Comparison of ENCODE assay signal across 17 cellular contexts in the genomic region with DNA sequence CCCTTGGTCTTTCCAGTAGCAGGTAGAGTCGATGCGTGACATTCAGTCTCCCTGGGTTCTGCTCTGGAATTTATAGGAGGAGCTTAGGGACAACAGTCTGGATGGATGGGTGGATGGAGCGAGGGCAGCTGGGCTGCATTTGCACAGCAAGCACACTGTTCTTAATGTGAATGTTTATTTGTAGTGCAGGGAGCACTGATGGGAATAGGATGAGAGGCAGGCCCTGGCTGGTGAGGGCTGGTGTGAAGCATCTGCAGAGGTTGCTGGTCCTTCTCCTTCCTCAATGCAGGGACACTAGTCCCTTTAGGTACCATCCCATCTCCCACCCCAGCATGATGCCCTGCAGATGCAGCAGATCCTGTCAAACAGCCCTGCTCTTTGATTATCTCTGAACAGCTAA.
DNase-seq lines count a peak whose midpoint lies in the region; TF ChIP-seq lines count a peak whose summit lies in the region.
"Had no signal": no experiment of that assay in that cellular context is flagged by ENCODE, and none has a peak within 500 bp of the region (broad histone marks: within the 10 kb centered on the region; RNA-seq: fewer than 3 reads in every experiment).

No MANE protein-coding gene starts in this region.

- H3K36me3 Mint-ChIP-seq in brain: peaks cover 12% of the 10 kb centered on the region
- H3K36me3 Mint-ChIP-seq: CD14-positive monocyte; CD8-positive, alpha-beta T cell had no signal

- no peak overlapping the region for H3K4ac ChIP-seq in mesendoderm (ENCODE audit: low read depth, low read length)

- H3K4me2 ChIP-seq in mesendoderm (ENCODE audit: low read length) (no peak overlapping the region), Karpas-422 (ENCODE audit: low read depth, low read length, poor library complexity, severe bottlenecking) (no peak overlapping the region)
- H3K4me2 ChIP-seq: A549 had no signal

- H3K4me3 ChIP-seq in mesendoderm (ENCODE audit: low read length): no peak overlapping the region
- H3K4me3 ChIP-seq in Karpas-422 (ENCODE audit: low read length): no peak overlapping the region
- H3K4me3 ChIP-seq: A549 had no signal

- H3K36me3 ChIP-seq in mesendoderm (ENCODE audit: control insufficient read depth, insufficient read depth, low read length): no peaks in the 10 kb centered on the region
- H3K36me3 ChIP-seq in Karpas-422 (ENCODE audit: insufficient read depth, low read length): peaks cover 4% of the 10 kb centered on the region; the same call in 1 of the 2 replicates

- no peak overlapping the region for H2AFZ ChIP-seq in Karpas-422 (ENCODE audit: low read length)

- H2BK5ac ChIP-seq in mesendoderm (ENCODE audit: low read length): no peak overlapping the region

- DNase-seq in NCI-H69 (lab: John Stamatoyannopoulos, UW) (peak; percentile 2), mesendoderm (peak; percentile 26), pons (ENCODE audit: low spot score) (peak; percentile 18), DMS53 treated with DMSO at 0.1 percent for 48 hours (lab: John Stamatoyannopoulos, UW; ENCODE audit: unreplicated experiment) (no peak), Karpas-422 (no peak)
- no peak for DNase-seq in activated CD4-positive, alpha-beta T cell treated with anti-CD3 and anti-CD28 coated beads, Interleukin-2, amount 50 U/mL, for 1 hour
- DNase-seq: CD8-positive, alpha-beta T cell; COR-L47; DMS153; DND-41; GDM1; HCEC 1CT; HFFc6 had no signal

- peaks cover 0 to 8% (median 3%) of the 10 kb centered on the region in 5 experiments for H3K9me3 Mint-ChIP-seq in brain
- H3K9me3 Mint-ChIP-seq: CD8-positive, alpha-beta T cell; HFFc6 had no signal

- no peak overlapping the region for H3K56ac ChIP-seq in mesendoderm (ENCODE audit: low read length)

- H3K23ac ChIP-seq in mesendoderm (ENCODE audit: low read length): no peak overlapping the region

- TF ChIP-seq CTCF in brain (conservative IDR thresholded peaks at IDR 0.05): no peak

- no peaks in the 10 kb centered on the region for H3K27me3 Mint-ChIP-seq in brain

- no peaks in the 10 kb centered on the region for H3K79me1 ChIP-seq in mesendoderm (ENCODE audit: low read length)

- no peaks in the 10 kb centered on the region for H3K9me2 ChIP-seq in Karpas-422 (replicated peaks; ENCODE audit: insufficient read depth, low read length)

- no peak overlapping the region for H2BK120ac ChIP-seq in mesendoderm (ENCODE audit: low read depth, low read length)

- peaks cover 34% of the 10 kb centered on the region for H3K4me1 Mint-ChIP-seq in brain
- H3K4me1 Mint-ChIP-seq: CD14-positive monocyte had no signal

- no peak overlapping the region for H3K27ac ChIP-seq in mesendoderm (ENCODE audit: low read depth, low read length)
- no peak overlapping the region for H3K27ac ChIP-seq in Karpas-422 (ENCODE audit: low read length)
- H3K27ac ChIP-seq: A549, HL-60 had no signal

- no peak overlapping the region for H4K5ac ChIP-seq in mesendoderm (ENCODE audit: low read length)

- WGBS in mesendoderm (ENCODE audit: extremely low coverage, insufficient coverage, low lambda C conversion rate): no CpG with 5 or more reads among the region's 3 CpGs

- no peaks in the 10 kb centered on the region for H4K20me1 ChIP-seq in Karpas-422 (ENCODE audit: insufficient read depth, low read depth, low read length)

- no peaks in the 10 kb centered on the region for H3K9me3 ChIP-seq in Karpas-422 (ENCODE audit: low read length)
- H3K9me3 ChIP-seq: A549 had no signal

- H3K27me3 ChIP-seq in mesendoderm (ENCODE audit: insufficient read depth, low read length, poor library complexity) (no peaks in the 10 kb centered on the region), Karpas-422 (ENCODE audit: low read length) (no peaks in the 10 kb centered on the region)

- H2AK5ac ChIP-seq in mesendoderm (ENCODE audit: low read length): no peak overlapping the region

- H3K4me3 Mint-ChIP-seq in brain: no peak overlapping the region
- H3K4me3 Mint-ChIP-seq: CD14-positive monocyte; CD8-positive, alpha-beta T cell; HFFc6 had no signal

- no peaks in the 10 kb centered on the region for H3K4me1 ChIP-seq in mesendoderm (ENCODE audit: control insufficient read depth, low read depth, low read length)
- H3K4me1 ChIP-seq in Karpas-422 (ENCODE audit: low read length): peaks cover 5% of the 10 kb centered on the region
- H3K4me1 ChIP-seq: A549 had no signal

- H3K18ac ChIP-seq in mesendoderm (ENCODE audit: low read length): no peak overlapping the region

- no peaks in the 10 kb centered on the region for H3K79me2 ChIP-seq in mesendoderm (ENCODE audit: control insufficient read depth, insufficient read depth, low read length)
- H3K79me2 ChIP-seq in Karpas-422 (ENCODE audit: low read length): no peaks in the 10 kb centered on the region

- peak overlapping the region in 3 of 5 experiments; percentile 47 to 82 (median 65) for H3K27ac Mint-ChIP-seq in brain
- H3K27ac Mint-ChIP-seq: CD14-positive monocyte; CD8-positive, alpha-beta T cell; HFFc6 had no signal

- H3K9ac ChIP-seq in mesendoderm (ENCODE audit: low read length): no peak overlapping the region
- no peak overlapping the region for H3K9ac ChIP-seq in Karpas-422 (ENCODE audit: low read length)

- no peak overlapping the region for H2BK15ac ChIP-seq in mesendoderm (replicated peaks; ENCODE audit: low read depth)

- H4K8ac ChIP-seq in mesendoderm (ENCODE audit: low read depth, low read length): no peak overlapping the region

Comparison
In these comparisons a context has a peak if more than half of its experiments do, and no peak if none do; other contexts are left out.
1. DNase-seq: peak in NCI-H69 (single experiment), mesendoderm (single experiment) and pons (single experiment); none in DMS53 treated with DMSO at 0.1 percent for 48 hours (single experiment), activated CD4-positive, alpha-beta T cell treated with anti-CD3 and anti-CD28 coated beads, Interleukin-2, amount 50 U/mL, for 1 hour (single experiment) and Karpas-422 (single experiment).